17 cellular contexts compared by ENCODE assay signal in genomic region chr10:11097686-11098085, GRCh38.
DNase-seq lines count a peak whose midpoint lies in the region; ATAC-seq and TF ChIP-seq lines count a peak whose summit lies in the region.
"Had no signal": no experiment of that assay in that cellular context is flagged by ENCODE, and none has a peak within 500 bp of the region (broad histone marks: within the 10 kb centered on the region; RNA-seq: fewer than 3 reads in every experiment).

No MANE protein-coding gene starts in this region.

- peak; percentile 32 for DNase-seq in T-helper 2 cell treated with Interferon-gamma antibody and Interleukin-4, amounts not matched to agents 5 μg/mL and 100 μg/mL, for 36 hours (ENCODE audit: low spot score)
- DNase-seq in T-helper 2 cell (no peak), WERI-Rb-1 (no peak), substantia nigra (lab: John Stamatoyannopoulos, UW) (no peak)
- DNase-seq: activated naive CD4-positive, alpha-beta T cell; cerebellar nuclear complex; OCI-M1; small intestine; upper lobe of right lung had no signal

- no peak for TF ChIP-seq CTCF in OCI-LY3 (IDR thresholded peaks at IDR 0.05; ENCODE audit: low read depth, low read length)
- no peak for TF ChIP-seq CTCF in WERI-Rb-1 (IDR thresholded peaks at IDR 0.05; ENCODE audit: low read depth, low read length)

- H3K4me1 ChIP-seq in OCI-LY3 (ENCODE audit: low read length), result peaks cover 27% of the 10 kb centered on the region
- H3K4me1 ChIP-seq: upper lobe of right lung had no signal

- no peak overlapping the region for H3K4me3 ChIP-seq in OCI-LY3 (ENCODE audit: low read length)
- no peak overlapping the region for H3K4me3 ChIP-seq in WERI-Rb-1 (ENCODE audit: low read depth, low read length)
- H3K4me3 ChIP-seq: upper lobe of right lung had no signal

- H2AFZ ChIP-seq in OCI-LY3 (ENCODE audit: low read depth, low read length), result no peak overlapping the region

- no peaks in the 10 kb centered on the region for H4K20me1 ChIP-seq in OCI-LY3 (ENCODE audit: insufficient read depth, low read length)

- H3K27me3 ChIP-seq in OCI-LY3 (ENCODE audit: low read depth, low read length), result peaks cover 10% of the 10 kb centered on the region
- H3K27me3 ChIP-seq in WERI-Rb-1 (ENCODE audit: insufficient read depth, low read depth, severe bottlenecking), result no peaks in the 10 kb centered on the region
- H3K27me3 ChIP-seq: upper lobe of right lung had no signal

- H3K36me3 ChIP-seq in OCI-LY3 (replicated peaks; ENCODE audit: low read depth, low read length), result no peaks in the 10 kb centered on the region
- no peaks in the 10 kb centered on the region for H3K36me3 ChIP-seq in WERI-Rb-1
- H3K36me3 ChIP-seq: neutrophil, upper lobe of right lung had no signal

- H3K79me2 ChIP-seq in OCI-LY3 (ENCODE audit: low read length), result no peaks in the 10 kb centered on the region

- no peaks in the 10 kb centered on the region for H3K9me3 Mint-ChIP-seq in T-helper 2 cell treated with Interferon-gamma antibody and Interleukin-4, amounts not matched to agents 5 μg/mL and 100 μg/mL, for 36 hours

- H3K27ac Mint-ChIP-seq in T-helper 2 cell treated with Interferon-gamma antibody and Interleukin-4, amounts not matched to agents 5 μg/mL and 100 μg/mL, for 36 hours, result no peak overlapping the region

- H3K27ac ChIP-seq in OCI-LY3 (ENCODE audit: low read length), result no peak overlapping the region
- no peak overlapping the region for H3K27ac ChIP-seq in WERI-Rb-1
- no peak overlapping the region for H3K27ac ChIP-seq in substantia nigra (ENCODE audit: low read depth, low read length, poor library complexity, severe bottlenecking)
- H3K27ac ChIP-seq: 22Rv1, HL-60, neutrophil, upper lobe of right lung had no signal

- no peaks in the 10 kb centered on the region for H3K36me3 Mint-ChIP-seq in T-helper 2 cell treated with Interferon-gamma antibody and Interleukin-4, amounts not matched to agents 5 μg/mL and 100 μg/mL, for 36 hours (ENCODE audit: low read depth)

- H3K4me1 Mint-ChIP-seq in T-helper 2 cell treated with Interferon-gamma antibody and Interleukin-4, amounts not matched to agents 5 μg/mL and 100 μg/mL, for 36 hours (ENCODE audit: low read depth), result peaks cover 3% of the 10 kb centered on the region

- no peak overlapping the region for H3K9ac ChIP-seq in OCI-LY3 (ENCODE audit: low read length)

- H3K27me3 Mint-ChIP-seq in T-helper 2 cell treated with Interferon-gamma antibody and Interleukin-4, amounts not matched to agents 5 μg/mL and 100 μg/mL, for 36 hours (ENCODE audit: low read depth), result peaks cover 33% of the 10 kb centered on the region

- H3K4me3 Mint-ChIP-seq in T-helper 2 cell treated with Interferon-gamma antibody and Interleukin-4, amounts not matched to agents 5 μg/mL and 100 μg/mL, for 36 hours, result no peak overlapping the region

- ATAC-seq in GM19372 (IDR thresholded peaks at IDR 0.05; ENCODE audit: low read depth, unreplicated experiment), result peak; percentile 68
- ATAC-seq in HG02759 (IDR thresholded peaks at IDR 0.05; ENCODE audit: unreplicated experiment), result peak; percentile 85
- ATAC-seq in HG03175 (IDR thresholded peaks at IDR 0.05; ENCODE audit: unreplicated experiment), result no peak
- ATAC-seq: left lobe of liver, upper lobe of right lung had no signal

- no peaks in the 10 kb centered on the region for H3K9me3 ChIP-seq in OCI-LY3 (ENCODE audit: insufficient read depth, low read length)
- no peaks in the 10 kb centered on the region for H3K9me3 ChIP-seq in WERI-Rb-1 (ENCODE audit: severe bottlenecking)
- H3K9me3 ChIP-seq: neutrophil, upper lobe of right lung had no signal

- 0 out of 2 replicates have a peak overlapping the region, but pooled peaks have one; percentile 12 for H3K4me2 ChIP-seq in OCI-LY3 (ENCODE audit: low read length)
